ENCODE assay signal across 9 cellular contexts in genomic region chr7:23467281-23467680, GRCh38. TPM values are rescaled to one million over a fixed set of nuclear protein-coding genes. Genes with fewer than 3 reads are reported as not detected.
DNase-seq lines count a peak whose midpoint lies in the region; ATAC-seq and TF ChIP-seq lines count a peak whose summit lies in the region.
"Had no signal": no experiment of that assay in that cellular context is flagged by ENCODE, and none has a peak within 500 bp of the region (broad histone marks: within the 10 kb centered on the region; RNA-seq: fewer than 3 reads in every experiment).

No MANE protein-coding gene starts in this region.

- H3K9ac ChIP-seq in smooth muscle cell (ENCODE audit: low read depth), result peak overlapping the region; percentile 76

- peak overlapping the region; percentile 54 for H3K4me3 ChIP-seq in fibroblast of mammary gland (ENCODE audit: control insufficient read depth, low read depth, low read length)
- H3K4me3 ChIP-seq in smooth muscle cell, result peak overlapping the region; percentile 69

- no peaks in the 10 kb centered on the region for H3K36me3 ChIP-seq in smooth muscle cell (ENCODE audit: low read depth)

- peaks cover 10% of the 10 kb centered on the region for H3K9me3 Mint-ChIP-seq in activated naive CD4-positive, alpha-beta T cell treated with anti-CD3 and anti-CD28 coated beads, Interleukin-2, amount 50 U/mL, for 24 hours
- H3K9me3 Mint-ChIP-seq in activated CD8-positive, alpha-beta memory T cell treated with anti-CD3 and anti-CD28 coated beads, Interleukin-2, amount 10 ng/mL, durations not matched to agents 7 days and 5 days (ENCODE audit: low read depth), result no peaks in the 10 kb centered on the region

- H3K27me3 Mint-ChIP-seq in activated naive CD4-positive, alpha-beta T cell treated with anti-CD3 and anti-CD28 coated beads, Interleukin-2, amount 50 U/mL, for 24 hours, result peaks cover 61% of the 10 kb centered on the region
- H3K27me3 Mint-ChIP-seq in activated CD8-positive, alpha-beta memory T cell treated with anti-CD3 and anti-CD28 coated beads, Interleukin-2, amount 10 ng/mL, durations not matched to agents 7 days and 5 days, result peaks cover 78% of the 10 kb centered on the region

- DNase-seq in activated naive CD4-positive, alpha-beta T cell (lab: John Stamatoyannopoulos, UW), result no peak
- DNase-seq in RWPE1 (ENCODE audit: low spot score) (no peak), fibroblast of mammary gland (ENCODE audit: low read depth) (no peak), smooth muscle cell (lab: John Stamatoyannopoulos, UW; ENCODE audit: unreplicated experiment) (no peak), COR-L47 (lab: John Stamatoyannopoulos, UW) (no peak), NCI-H345 treated with DMSO at 0.1 percent for 48 hours (lab: John Stamatoyannopoulos, UW; ENCODE audit: unreplicated experiment) (no peak)
- DNase-seq in activated CD8-positive, alpha-beta memory T cell treated with anti-CD3 and anti-CD28 coated beads, Interleukin-2, amount 10 ng/mL, durations not matched to agents 7 days and 5 days, result no peak
- DNase-seq: activated gamma-delta T cell had no signal

- H3K27me3 ChIP-seq in smooth muscle cell (ENCODE audit: low read depth), result no peaks in the 10 kb centered on the region

- no peaks in the 10 kb centered on the region for H3K9me3 ChIP-seq in smooth muscle cell (replicated peaks; ENCODE audit: low read depth)

- POLR2A ChIA-PET in RWPE1 (lab: Yijun Ruan, JAX; ENCODE audit: low non-redundant PET), result no interaction called here

- peak overlapping the region; percentile 73 for H3K4me3 Mint-ChIP-seq in activated naive CD4-positive, alpha-beta T cell treated with anti-CD3 and anti-CD28 coated beads, Interleukin-2, amount 50 U/mL, for 24 hours
- no peak overlapping the region for H3K4me3 Mint-ChIP-seq in activated CD8-positive, alpha-beta memory T cell treated with anti-CD3 and anti-CD28 coated beads, Interleukin-2, amount 10 ng/mL, durations not matched to agents 7 days and 5 days

- H3K4me2 ChIP-seq in smooth muscle cell, result peak overlapping the region; percentile 94

- peaks cover 47% of the 10 kb centered on the region for H3K4me1 ChIP-seq in smooth muscle cell (ENCODE audit: low read depth)

- H3K27ac ChIP-seq in RWPE1, result peak overlapping the region; percentile 98
- H3K27ac ChIP-seq in smooth muscle cell (ENCODE audit: low read depth), result peak overlapping the region; percentile 87

- peaks cover 2% of the 10 kb centered on the region for H3K36me3 Mint-ChIP-seq in activated naive CD4-positive, alpha-beta T cell treated with anti-CD3 and anti-CD28 coated beads, Interleukin-2, amount 50 U/mL, for 24 hours
- no peaks in the 10 kb centered on the region for H3K36me3 Mint-ChIP-seq in activated CD8-positive, alpha-beta memory T cell treated with anti-CD3 and anti-CD28 coated beads, Interleukin-2, amount 10 ng/mL, durations not matched to agents 7 days and 5 days

- no peak overlapping the region for H3K27ac Mint-ChIP-seq in activated naive CD4-positive, alpha-beta T cell treated with anti-CD3 and anti-CD28 coated beads, Interleukin-2, amount 50 U/mL, for 24 hours
- no peak overlapping the region for H3K27ac Mint-ChIP-seq in activated CD8-positive, alpha-beta memory T cell treated with anti-CD3 and anti-CD28 coated beads, Interleukin-2, amount 10 ng/mL, durations not matched to agents 7 days and 5 days

- WGBS in smooth muscle cell (ENCODE audit: low lambda C conversion rate), result 2% methylated on average over 7 of the region's 7 CpGs

- H3K4me1 Mint-ChIP-seq in activated naive CD4-positive, alpha-beta T cell treated with anti-CD3 and anti-CD28 coated beads, Interleukin-2, amount 50 U/mL, for 24 hours, result peaks cover 36% of the 10 kb centered on the region
- peaks cover 37% of the 10 kb centered on the region for H3K4me1 Mint-ChIP-seq in activated CD8-positive, alpha-beta memory T cell treated with anti-CD3 and anti-CD28 coated beads, Interleukin-2, amount 10 ng/mL, durations not matched to agents 7 days and 5 days

- no peak for ATAC-seq in activated CD8-positive, alpha-beta memory T cell treated with anti-CD3 and anti-CD28 coated beads, Interleukin-2, amount 10 ng/mL, durations not matched to agents 7 days and 5 days

- TF ChIP-seq CTCF in RWPE1 (conservative IDR thresholded peaks at IDR 0.05; ENCODE audit: low read depth) (no peak), fibroblast of mammary gland (conservative IDR thresholded peaks at IDR 0.05; ENCODE audit: control insufficient read depth, insufficient read depth, low read depth, low read length) (no peak), smooth muscle cell (IDR thresholded peaks at IDR 0.05; ENCODE audit: borderline replicate concordance, insufficient read depth, poor library complexity, severe bottlenecking) (no peak)

- peaks cover 49% of the 10 kb centered on the region for H4K20me1 ChIP-seq in smooth muscle cell (ENCODE audit: low read depth)

- peaks cover 74% of the 10 kb centered on the region for H3K79me2 ChIP-seq in smooth muscle cell (ENCODE audit: low read depth)

- CTCF ChIA-PET in RWPE1 (lab: Yijun Ruan, JAX), result no interaction called here
- CTCF ChIA-PET in activated CD8-positive, alpha-beta memory T cell treated with anti-CD3 and anti-CD28 coated beads, Interleukin-2, amount 10 ng/mL, durations not matched to agents 7 days and 5 days (lab: Charles Lee), result interaction anchor here (0.8 to 3.5 kb wide), 2 partner anchors 194 to 205 kb away, joined by 3 to 15 read pairs; no protein-coding TSS in a partner anchor

- peaks cover 10% of the 10 kb centered on the region for H3F3A ChIP-seq in smooth muscle cell (ENCODE audit: low read depth)

- peak overlapping the region; percentile 71 for H2AFZ ChIP-seq in smooth muscle cell (ENCODE audit: low read depth)

RNA-seq across cellular contexts. Expression of gene IGF2BP3, which starts 3.0 kb away (rescaled TPM):
- total RNA-seq in smooth muscle cell, result 28.1 and 35.2 TPM in 2 replicates
- 7.9 and 9.7 TPM in 2 replicates for polyA plus RNA-seq in smooth muscle cell
- total RNA-seq in activated CD8-positive, alpha-beta memory T cell treated with anti-CD3 and anti-CD28 coated beads, Interleukin-2, amount 10 ng/mL, durations not matched to agents 7 days and 5 days, result 1 to 10 TPM in 1 of 2 experiments, under 1 TPM in 1; 0.84 to 1.3 TPM

Comparison
In these comparisons a context has a peak if more than half of its experiments do, and no peak if none do; other contexts are left out.
1. RNA of gene IGF2BP3, which starts 3.0 kb away (total RNA-seq): 28.1 to 35.2 TPM in smooth muscle cell; 0.84 to 1.3 TPM in activated CD8-positive, alpha-beta memory T cell treated with anti-CD3 and anti-CD28 coated beads, Interleukin-2, amount 10 ng/mL, durations not matched to agents 7 days and 5 days; every median in the first group is over 10 times any median in the second.